Comparison of ENCODE assay signal across 15 cellular contexts in the genomic region with DNA sequence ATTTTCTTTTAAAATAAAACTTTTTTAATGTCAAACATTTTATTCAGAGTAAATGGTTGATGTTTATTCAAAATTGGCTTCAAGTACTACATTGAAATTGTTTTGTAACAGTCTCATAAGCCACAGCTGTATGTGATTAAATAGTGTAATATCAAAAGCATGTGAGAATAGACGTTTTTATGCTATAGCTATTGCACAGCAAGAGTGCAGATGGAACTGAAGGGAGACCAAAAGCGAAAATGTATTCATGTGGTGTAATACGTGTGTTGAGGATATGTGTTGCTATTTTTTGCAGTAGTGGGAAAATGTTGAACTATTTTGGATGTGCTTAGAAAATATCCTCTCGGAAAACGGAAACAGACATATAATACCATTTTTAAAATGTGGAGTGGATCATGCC. TPM values are rescaled to one million over a fixed set of nuclear protein-coding genes. Genes with fewer than 3 reads are reported as not detected.
A peak's percentile ranks its signal among the peaks of the same experiment; 100 is the strongest.
DNase-seq lines count a peak whose midpoint lies in the region; ATAC-seq, FAIRE-seq and TF ChIP-seq lines count a peak whose summit lies in the region.
"Had no signal": no experiment of that assay in that cellular context is flagged by ENCODE, and none has a peak within 500 bp of the region (broad histone marks: within the 10 kb centered on the region; RNA-seq: fewer than 3 reads in every experiment).

No MANE protein-coding gene starts in this region.

- CTCF ChIA-PET in AG04450 (lab: Charles Lee): no interaction called here
- CTCF ChIA-PET in endothelial cell of umbilical vein (lab: Charles Lee): no interaction called here

- H3K9ac ChIP-seq in endothelial cell of umbilical vein (replicated peaks; ENCODE audit: extremely low read depth, insufficient read depth, low read length): no peak overlapping the region

- H3K4me3 ChIP-seq in AG04450 (ENCODE audit: low read depth, low read length) (peak overlapping the region; percentile 39), endothelial cell of umbilical vein (replicated peaks in 1 of 3; ENCODE audit: insufficient read depth in 1 of 3, low read depth in 1 of 3, low read length in 3 of 3) (no peak overlapping the region), ovary (peak overlapping the region; percentile 28)

- peaks cover 81% of the 10 kb centered on the region for H3K79me2 ChIP-seq in endothelial cell of umbilical vein (ENCODE audit: control insufficient read depth, insufficient read depth, low read length)

- peak; percentile 43 for DNase-seq in AG04450 (ENCODE audit: low read depth, low spot score)
- peak; percentile 13 for DNase-seq in NAMALWA (ENCODE audit: low spot score)
- DNase-seq in endothelial cell of umbilical vein (ENCODE audit: low read depth, low spot score): peak; percentile 7
- DNase-seq in ovary: no peak
- DNase-seq in urothelium cell line (ENCODE audit: low spot score): no peak
- DNase-seq: activated CD4-positive, alpha-beta T cell treated with anti-CD3 and anti-CD28 coated beads for 48 hours; activated effector memory CD4-positive, alpha-beta T cell treated with anti-CD3 and anti-CD28 coated beads, Interleukin-2, amount 50 U/mL, for 16 hours; naive B cell; NCI-H1092; stimulated activated naive B cell treated with anti-CD40 and anti-IgM and Interleukin-4, amounts not matched to agents 10 μg/mL and 1 μg/mL and 100 μg/mL, for 72 hours had no signal

- ATAC-seq in GM18502 (IDR thresholded peaks at IDR 0.05; ENCODE audit: poor library complexity, unreplicated experiment) (no peak), HG03521 (IDR thresholded peaks at IDR 0.05; ENCODE audit: unreplicated experiment) (no peak), HG02759 (IDR thresholded peaks at IDR 0.05; ENCODE audit: unreplicated experiment) (no peak)
- ATAC-seq: stimulated activated naive B cell treated with anti-CD40 and anti-IgM and Interleukin-4, amounts not matched to agents 10 μg/mL and 1 μg/mL and 100 μg/mL, for 72 hours had no signal

- intact Hi-C loops in endothelial cell of umbilical vein (cut with micrococcal nuclease): loop anchor here (10.0 kb wide), 1 partner anchor 1468 kb away; no protein-coding TSS in a partner anchor
- intact Hi-C loops in ovary (cut with DNase I): loop anchor here in 1 of 4 donors (10.0 kb wide), 2 partner anchors 228 to 478 kb away; no protein-coding TSS in a partner anchor

- peaks cover 0 to 3% of the 10 kb centered on the region in 2 experiments for H3K36me3 ChIP-seq in endothelial cell of umbilical vein (ENCODE audit: control insufficient read depth in 2 of 2, extremely low read depth in 1 of 2, insufficient read depth in 2 of 2, low read length in 2 of 2)
- no peaks in the 10 kb centered on the region for H3K36me3 ChIP-seq in ovary

- peak overlapping the region; percentile 96 for H3K4me2 ChIP-seq in endothelial cell of umbilical vein (ENCODE audit: insufficient read depth, low read length)

- POLR2A ChIA-PET in AG04450 (lab: Yijun Ruan, JAX): no interaction called here
- POLR2A ChIA-PET in endothelial cell of umbilical vein (lab: Charles Lee): interaction anchor here (1.5 kb wide), 1 partner anchor 37 kb away, joined by 3 read pairs; no protein-coding TSS in a partner anchor

- H3K9me3 ChIP-seq in AG04450 (ENCODE audit: control insufficient read depth, insufficient read depth, low read length) (no peaks in the 10 kb centered on the region), endothelial cell of umbilical vein (replicated peaks; ENCODE audit: control insufficient read depth, insufficient read depth, low read length) (no peaks in the 10 kb centered on the region), ovary (no peaks in the 10 kb centered on the region)

- TF ChIP-seq POLR2A in endothelial cell of umbilical vein (IDR thresholded peaks at IDR 0.05; ENCODE audit: low read depth, low read length) (no peak), ovary (IDR thresholded peaks at IDR 0.05) (no peak)

- peaks cover 2% of the 10 kb centered on the region for H4K20me1 ChIP-seq in endothelial cell of umbilical vein (replicated peaks; ENCODE audit: control insufficient read depth, extremely low read depth, insufficient read depth, low read length)

- dilution Hi-C loops in endothelial cell of umbilical vein (cut with MboI; ENCODE audit: extremely low pct_ligation_motif_present, low sequenced_read_pairs): no loop called here

- 4 to 7% (median 6%) methylated on average over 5 of the region's 5 CpGs for WGBS in ovary, 3 donors

- TF ChIP-seq CTCF in AG04450 (IDR thresholded peaks at IDR 0.05; ENCODE audit: low read depth, low read length) (no peak), endothelial cell of umbilical vein (IDR thresholded peaks at IDR 0.05; ENCODE audit: extremely low read depth in 1 of 2, insufficient read depth in 1 of 2, low read depth in 1 of 2, low read length in 2 of 2) (no peak), ovary (IDR thresholded peaks at IDR 0.05) (no peak)

- TF ChIP-seq EP300 in ovary (IDR thresholded peaks at IDR 0.05): no peak

- H3K27ac ChIP-seq in AG04450 (ENCODE audit: low read depth, low read length) (no peak overlapping the region), endothelial cell of umbilical vein (ENCODE audit: insufficient read depth, low read depth, low read length) (no peak overlapping the region), ovary (peak overlapping the region in 1 of 2 donors; percentile 79)
- H3K27ac ChIP-seq: C4-2B had no signal

- peaks cover 33% of the 10 kb centered on the region for H3K4me1 ChIP-seq in endothelial cell of umbilical vein (ENCODE audit: control insufficient read depth, extremely low read depth, insufficient read depth, low read length)
- H3K4me1 ChIP-seq in ovary (ENCODE audit: insufficient read depth): peaks cover 6% of the 10 kb centered on the region

- H3K9me1 ChIP-seq in endothelial cell of umbilical vein (replicated peaks; ENCODE audit: control insufficient read depth, extremely low read depth, insufficient read depth, low read length): no peaks in the 10 kb centered on the region

- no TSS peak for BruUV-seq in endothelial cell of umbilical vein (replicated peaks; lab: Mats Ljungman, UMichigan)

- no peaks in the 10 kb centered on the region for H3K27me3 ChIP-seq in AG04450 (ENCODE audit: control insufficient read depth, insufficient read depth, low read length)
- H3K27me3 ChIP-seq in endothelial cell of umbilical vein (ENCODE audit: control insufficient read depth in 2 of 2, insufficient read depth in 2 of 2, low read length in 2 of 2): no peaks in the 10 kb centered on the region
- no peaks in the 10 kb centered on the region for H3K27me3 ChIP-seq in ovary

- no peak overlapping the region for H2AFZ ChIP-seq in endothelial cell of umbilical vein (ENCODE audit: low read depth, low read length)

- FAIRE-seq in endothelial cell of umbilical vein (lab: Jason Lieb, UNC): no peak
- FAIRE-seq in urothelium cell line (lab: Jason Lieb, UNC): no peak
- FAIRE-seq: colon had no signal

TF ChIP-seq in endothelial cell of umbilical vein, 7 proteins besides CTCF, POLR2A, EP300 and RAD21:
- TF ChIP-seq FOS (IDR thresholded peaks at IDR 0.05; ENCODE audit: borderline replicate concordance, insufficient read depth, low read length) (no peak), JUN (IDR thresholded peaks at IDR 0.05; ENCODE audit: borderline replicate concordance, insufficient read depth, insufficient read length, low read depth) (no peak), GATA2 (IDR thresholded peaks at IDR 0.05; ENCODE audit: insufficient read depth, insufficient read length, low read depth, low read length) (no peak), MYC (IDR thresholded peaks at IDR 0.05; ENCODE audit: low read depth, low read length) (no peak), EZH2 (IDR thresholded peaks at IDR 0.05; ENCODE audit: borderline replicate concordance, low read depth, low read length, severe bottlenecking) (no peak), POLR2AphosphoS5 (IDR thresholded peaks at IDR 0.05; ENCODE audit: insufficient read depth, low read depth, low read length) (no peak)
- TF ChIP-seq, protein P1, sequence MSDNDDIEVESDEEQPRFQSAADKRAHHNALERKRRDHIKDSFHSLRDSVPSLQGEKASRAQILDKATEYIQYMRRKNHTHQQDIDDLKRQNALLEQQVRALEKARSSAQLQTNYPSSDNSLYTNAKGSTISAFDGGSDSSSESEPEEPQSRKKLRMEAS (IDR thresholded peaks at IDR 0.05; ENCODE audit: insufficient read depth, insufficient read length): no peak

RNA-seq across cellular contexts. Expression of a gene that starts 6.0 kb away (rescaled TPM):
- polyA plus RNA-seq in AG04450 (2011; rRNA removed) (32.0 and 33.4 TPM in 2 replicates), endothelial cell of umbilical vein (13.6 and 16.3 TPM in 2 replicates), ovary (10 to 100 TPM; 11.6 to 17.1 TPM)
- 267 and 274 TPM in 2 replicates for polyA minus RNA-seq in AG04450 (2011; rRNA and poly(A)+ RNA removed)
- total RNA-seq in endothelial cell of umbilical vein (37.3 and 42.3 TPM in 2 replicates), ovary (10 to 100 TPM; 41.7 to 79.2 (median 67.2) TPM)
- 11.4 and 11.9 TPM in 2 replicates for polyA plus RNA-seq in endothelial cell of umbilical vein (2011; cell fraction: cytosol; rRNA removed)
- 42.3 and 46.1 TPM in 2 replicates for polyA plus RNA-seq in endothelial cell of umbilical vein (2011; cell fraction: nucleus; rRNA removed)
- polyA plus RNA-seq in endothelial cell of umbilical vein (2012): 8.2 and 10.2 TPM in 2 replicates
- 95.1 and 103 TPM in 2 replicates for polyA minus RNA-seq in endothelial cell of umbilical vein
- 7.3 TPM for polyA minus RNA-seq in endothelial cell of umbilical vein (2011; cell fraction: cytosol; rRNA and poly(A)+ RNA removed)
- 142 and 159 TPM in 2 replicates for polyA minus RNA-seq in endothelial cell of umbilical vein (2011; cell fraction: nucleus; rRNA and poly(A)+ RNA removed)

Comparison
In these comparisons a context has a peak if more than half of its experiments do, and no peak if none do; other contexts are left out.
1. DNase-seq: peak in AG04450 (single experiment), NAMALWA (single experiment) and endothelial cell of umbilical vein (single experiment); none in ovary (0 of 5) and urothelium cell line (single experiment).
2. H3K4me3 ChIP-seq: peak in AG04450 (single experiment) and ovary (single experiment); none in endothelial cell of umbilical vein (0 of 3).